8 cellular contexts compared by ENCODE assay signal in the genomic region with DNA sequence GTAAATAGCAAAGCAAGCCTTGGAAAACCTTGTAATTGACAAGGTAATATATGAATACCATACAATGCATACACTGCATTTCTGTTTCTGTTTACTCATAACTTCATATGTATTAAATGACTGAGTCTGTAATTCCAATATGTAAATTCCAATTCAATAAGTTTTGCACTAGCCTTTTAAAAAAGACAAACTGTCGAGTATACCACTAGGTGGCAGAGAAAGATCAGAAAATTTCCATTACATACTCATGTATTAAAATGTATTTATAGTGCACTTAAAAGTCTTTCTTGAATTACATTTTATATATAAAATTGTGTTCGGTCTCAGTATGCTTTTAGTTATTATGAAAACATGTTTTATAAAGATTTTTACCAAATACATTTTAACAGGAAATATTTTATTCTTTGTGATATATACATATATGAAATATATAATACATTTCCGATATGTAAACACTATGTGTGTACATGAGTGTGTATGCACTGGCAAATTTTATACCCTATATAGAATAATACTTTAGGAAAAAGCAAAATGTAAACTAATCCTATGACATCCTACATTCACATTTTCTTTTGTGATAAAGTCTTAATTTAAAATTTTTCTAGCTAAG.
DNase-seq lines count a peak whose midpoint lies in the region; ATAC-seq, FAIRE-seq and TF ChIP-seq lines count a peak whose summit lies in the region.

No MANE protein-coding gene starts in this region.

- H3K4me3 Mint-ChIP-seq in WTC11, result no peak overlapping the region

- BruUV-seq in HepG2 (replicated peaks; lab: Mats Ljungman, UMichigan), result no TSS peak

- no peak for FAIRE-seq in HepG2 (lab: Jason Lieb, UNC)

- no peak overlapping the region for H2AFZ ChIP-seq in HepG2 (ENCODE audit: low read length)

- H3K4me1 Mint-ChIP-seq in WTC11, result no peaks in the 10 kb centered on the region

- no peaks in the 10 kb centered on the region for H3K27me3 ChIP-seq in HepG2 (ENCODE audit: control insufficient read depth in 1 of 2, insufficient read depth in 2 of 2, low read length in 2 of 2)

- in situ Hi-C loops in HepG2 (cut with HindIII; ENCODE audit: extremely low pct_ligation_motif_present, low pct_unique_long_range_greater_than_20kb), result loop anchor here (5.0 to 10.0 kb wide), 2 partner anchors 308 to 391 kb away; no protein-coding TSS in a partner anchor

- POLR2A ChIA-PET in WTC11 (lab: Charles Lee), result no interaction called here
- POLR2A ChIA-PET in HepG2 (lab: Yijun Ruan, JAX), result no interaction called here

- no peak overlapping the region for H3K27ac Mint-ChIP-seq in WTC11

- intact Hi-C loops in HepG2 (cut with micrococcal nuclease; ENCODE audit: unreplicated experiment), result loop anchor here (1.0 to 5.0 kb wide), 3 partner anchors 193 to 394 kb away; no protein-coding TSS in a partner anchor
- intact Hi-C loops in lower leg skin (cut with DNase I; ENCODE audit: low total_unique reads), result loop anchor here (5.0 kb wide), 1 partner anchor 303 kb away; no protein-coding TSS in a partner anchor

- no peaks in the 10 kb centered on the region for H3K4me1 ChIP-seq in HepG2 (ENCODE audit: insufficient read depth, low read length)

- H3K9ac ChIP-seq in HepG2 (ENCODE audit: insufficient read depth, low read depth, low read length), result no peak overlapping the region

- H3K36me3 Mint-ChIP-seq in WTC11, result no peaks in the 10 kb centered on the region

- H3K27ac ChIP-seq in HepG2 (ENCODE audit: extremely low read length, insufficient read depth, low read length), result no peak overlapping the region

- no peaks in the 10 kb centered on the region for H3K79me2 ChIP-seq in HepG2 (ENCODE audit: insufficient read depth, low read length)

- DNase-seq in MV-4-11 (lab: John Stamatoyannopoulos, UW), result peak; percentile 1
- no peak for DNase-seq in WTC11 (ENCODE audit: low spot score)
- peak; percentile 9 for DNase-seq in HepG2 (ENCODE audit: low spot score)
- no peak for DNase-seq in lower leg skin (ENCODE audit: low spot score in 2 of 2)
- DNase-seq in C1 segment of cervical spinal cord (lab: John Stamatoyannopoulos, UW), result no peak
- DNase-seq in activated CD4-positive, CD25-positive, alpha-beta regulatory T cell (lab: John Stamatoyannopoulos, UW), result no peak

- no peaks in the 10 kb centered on the region for H4K20me1 ChIP-seq in HepG2 (ENCODE audit: insufficient read depth, low read length)

- TF ChIP-seq EP300 in HepG2 (IDR thresholded peaks at IDR 0.05; ENCODE audit: low read depth in 2 of 2, low read length in 2 of 2), result no peak
- TF ChIP-seq EP300 in HepG2 (CRISPR knock-in tag; IDR thresholded peaks at IDR 0.05; ENCODE audit: borderline replicate concordance), result no peak

- H3K27me3 Mint-ChIP-seq in WTC11 (ENCODE audit: low read depth), result no peaks in the 10 kb centered on the region

- no peaks in the 10 kb centered on the region for H3K36me3 ChIP-seq in HepG2 (replicated peaks in 1 of 2; ENCODE audit: control insufficient read depth in 1 of 2, insufficient read depth in 2 of 2, low read length in 2 of 2)

- TF ChIP-seq POLR2A in HepG2 (IDR thresholded peaks at IDR 0.05; ENCODE audit: insufficient read depth in 1 of 2, low read depth in 2 of 2, low read length in 2 of 2) (no peak), lower leg skin (IDR thresholded peaks at IDR 0.05) (no peak)

- TF ChIP-seq RAD21 in HepG2 (CRISPR knock-in tag; IDR thresholded peaks at IDR 0.05), result no peak

- CTCF ChIA-PET in WTC11 (lab: Charles Lee), result interaction anchor here (0.6 to 4.3 kb wide), 10 partner anchors 10 to 394 kb away, joined by 3 to 35 read pairs (median 4); partner anchors contain the start of gene VGLL3
- CTCF ChIA-PET in HepG2 (lab: Yijun Ruan, JAX; ENCODE audit: low intra/inter-chr PET ratio, low total read pairs), result interaction anchor here (1.2 to 1.5 kb wide), 2 partner anchors 309 to 394 kb away, joined by 4 to 12 read pairs; no protein-coding TSS in a partner anchor

- 2% methylated on average over 3 of the region's 3 CpGs for WGBS in HepG2 (ENCODE audit: low lambda C conversion rate)
- WGBS in lower leg skin, 2 donors, result 31 to 32% methylated on average over 3 of the region's 3 CpGs

- no peak overlapping the region for H3K4me2 ChIP-seq in HepG2 (ENCODE audit: low read depth, low read length)

- ATAC-seq in WTC11, result no peak
- no peak for ATAC-seq in HepG2
- no peak for ATAC-seq in GM19035 (IDR thresholded peaks at IDR 0.05; ENCODE audit: unreplicated experiment)

- no peaks in the 10 kb centered on the region for H3K9me3 ChIP-seq in HepG2 (ENCODE audit: low read length)

- H3K4me3 ChIP-seq in HepG2 (replicated peaks in 1 of 3; ENCODE audit: insufficient read depth in 1 of 3, low read depth in 2 of 3, low read length in 3 of 3), result no peak overlapping the region
- no peak overlapping the region for H3K4me3 ChIP-seq in lower leg skin (ENCODE audit: low read depth, poor library complexity, severe bottlenecking)

- H3K9me3 Mint-ChIP-seq in WTC11, result peaks cover 7% of the 10 kb centered on the region; the same call in 1 of the 2 replicates

- TF ChIP-seq CTCF in GM12874 (IDR thresholded peaks at IDR 0.05; ENCODE audit: insufficient read depth, low read depth, low read length), result 0 out of 2 replicates have a peak, but pooled peaks have one; percentile 5
- TF ChIP-seq CTCF in WTC11 (IDR thresholded peaks at IDR 0.05), result peak; percentile 25; the same call in 1 of the 2 replicates
- TF ChIP-seq CTCF in HepG2 (CRISPR knock-in tag; IDR thresholded peaks at IDR 0.05), result peak; percentile 41
- TF ChIP-seq CTCF in lower leg skin (IDR thresholded peaks at IDR 0.05), result no peak

TF ChIP-seq in WTC11, 78 proteins besides CTCF, POLR2A, EP300 and RAD21 (continues in another document):
- TF ChIP-seq, protein P1, sequence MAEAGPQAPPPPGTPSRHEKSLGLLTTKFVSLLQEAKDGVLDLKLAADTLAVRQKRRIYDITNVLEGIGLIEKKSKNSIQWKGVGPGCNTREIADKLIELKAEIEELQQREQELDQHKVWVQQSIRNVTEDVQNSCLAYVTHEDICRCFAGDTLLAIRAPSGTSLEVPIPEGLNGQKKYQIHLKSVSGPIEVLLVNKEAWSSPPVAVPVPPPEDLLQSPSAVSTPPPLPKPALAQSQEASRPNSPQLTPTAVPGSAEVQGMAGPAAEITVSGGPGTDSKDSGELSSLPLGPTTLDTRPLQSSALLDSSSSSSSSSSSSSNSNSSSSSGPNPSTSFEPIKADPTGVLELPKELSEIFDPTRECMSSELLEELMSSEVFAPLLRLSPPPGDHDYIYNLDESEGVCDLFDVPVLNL (CRISPR knock-in tag; IDR thresholded peaks at IDR 0.05; ENCODE audit: borderline replicate concordance, low read depth), result no peak
- TF ChIP-seq HMGA2 (CRISPR knock-in tag; IDR thresholded peaks at IDR 0.05) (no peak), ZNF416 (CRISPR knock-in tag; IDR thresholded peaks at IDR 0.05) (no peak)
- TF ChIP-seq, protein P2, sequence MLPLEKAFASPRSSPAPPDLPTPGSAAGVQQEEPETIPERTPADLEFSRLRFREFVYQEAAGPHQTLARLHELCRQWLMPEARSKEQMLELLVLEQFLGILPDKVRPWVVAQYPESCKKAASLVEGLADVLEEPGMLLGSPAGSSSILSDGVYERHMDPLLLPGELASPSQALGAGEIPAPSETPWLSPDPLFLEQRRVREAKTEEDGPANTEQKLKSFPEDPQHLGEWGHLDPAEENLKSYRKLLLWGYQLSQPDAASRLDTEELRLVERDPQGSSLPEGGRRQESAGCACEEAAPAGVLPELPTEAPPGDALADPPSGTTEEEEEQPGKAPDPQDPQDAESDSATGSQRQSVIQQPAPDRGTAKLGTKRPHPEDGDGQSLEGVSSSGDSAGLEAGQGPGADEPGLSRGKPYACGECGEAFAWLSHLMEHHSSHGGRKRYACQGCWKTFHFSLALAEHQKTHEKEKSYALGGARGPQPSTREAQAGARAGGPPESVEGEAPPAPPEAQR (CRISPR knock-in tag; IDR thresholded peaks at IDR 0.05), result no peak

TF ChIP-seq in HepG2, 621 proteins besides CTCF, POLR2A, EP300 and RAD21:
- TF ChIP-seq ZNF232 (CRISPR knock-in tag; IDR thresholded peaks at IDR 0.05; ENCODE audit: borderline replicate concordance), result no peak
- TF ChIP-seq SPEN (CRISPR knock-in tag; IDR thresholded peaks at IDR 0.05; ENCODE audit: low read depth), result no peak
- no peak for TF ChIP-seq MBNL3 (CRISPR knock-in tag; conservative IDR thresholded peaks at IDR 0.05)
- no peak for TF ChIP-seq ZC3H13 (CRISPR knock-in tag; IDR thresholded peaks at IDR 0.05)
- no peak for TF ChIP-seq ZFY (CRISPR knock-in tag; IDR thresholded peaks at IDR 0.05)
- TF ChIP-seq, protein P3, sequence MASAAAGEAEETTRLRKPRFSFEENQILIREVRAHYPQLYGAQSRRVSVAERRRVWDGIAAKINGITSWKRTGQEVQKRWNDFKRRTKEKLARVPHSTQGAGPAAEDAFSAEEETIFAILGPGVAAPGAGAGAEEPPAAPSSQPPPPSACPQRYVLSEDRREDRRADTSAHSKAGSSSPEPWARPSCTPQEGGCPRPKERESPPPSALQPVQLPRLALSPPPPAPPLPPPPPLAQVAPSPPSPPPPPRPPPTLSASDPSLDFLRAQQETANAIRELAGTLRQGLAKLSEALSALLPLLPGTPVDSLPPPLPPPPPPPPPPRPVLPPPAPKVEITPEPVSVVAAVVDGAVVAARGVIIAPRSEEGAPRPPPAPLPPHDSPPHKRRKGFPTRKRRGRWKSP (CRISPR knock-in tag; IDR thresholded peaks at IDR 0.05), result no peak
- peak; percentile 57 for TF ChIP-seq STAG1 (CRISPR knock-in tag; IDR thresholded peaks at IDR 0.05)
TF ChIP-seq in HepG2: peak in this region for 1.

Comparison
In these comparisons a context has a peak if more than half of its experiments do, and no peak if none do; other contexts are left out.
1. CTCF ChIP-seq: peak in GM12874 (single experiment), WTC11 (single experiment) and HepG2 (single experiment); none in lower leg skin (0 of 3).
2. DNase-seq: peak in MV-4-11 (single experiment) and HepG2 (single experiment); none in WTC11 (single experiment), lower leg skin (0 of 2), C1 segment of cervical spinal cord (0 of 14) and activated CD4-positive, CD25-positive, alpha-beta regulatory T cell (0 of 4).